Comparison of ENCODE assay signal across 20 cellular contexts in genomic region chr17:74450925-74451403, GRCh38. TPM values are rescaled to one million over a fixed set of nuclear protein-coding genes. Genes with fewer than 3 reads are reported as not detected.
DNase-seq lines count a peak whose midpoint lies in the region; ATAC-seq, FAIRE-seq and TF ChIP-seq lines count a peak whose summit lies in the region.
"Had no signal": no experiment of that assay in that cellular context is flagged by ENCODE, and none has a peak within 500 bp of the region (broad histone marks: within the 10 kb centered on the region; RNA-seq: fewer than 3 reads in every experiment).

No MANE protein-coding gene starts in this region.

- no peak for TF ChIP-seq CTCF in psoas muscle (IDR thresholded peaks at IDR 0.05)

- no peaks in the 10 kb centered on the region for H3K27me3 ChIP-seq in right cardiac atrium (ENCODE audit: control insufficient read depth, insufficient read depth)
- no peaks in the 10 kb centered on the region for H3K27me3 ChIP-seq in psoas muscle (ENCODE audit: insufficient read depth in 3 of 3, low read length in 2 of 3)

- intact Hi-C loops in Right ventricle myocardium superior (cut with DNase I) (loop anchor here (10.0 kb wide), 2 partner anchors 146 to 246 kb away; partner anchors contain the start of gene RPL38), right cardiac atrium (cut with DNase I) (loop anchor here in 2 of 4 donors (10.0 kb wide), 2 partner anchors 146 to 236 kb away; partner anchors contain the start of gene TTYH2 (in 1 of the 2)), left ventricle myocardium superior (cut with micrococcal nuclease) (no loop called here), psoas muscle (cut with DNase I) (loop anchor here in 1 of 2 donors (5.0 to 10.0 kb wide), 2 partner anchors 34 to 236 kb away; partner anchors contain the start of gene TTYH2)

- no peak overlapping the region for H3K4me3 ChIP-seq in right cardiac atrium (ENCODE audit: low read length)
- no peak overlapping the region for H3K4me3 ChIP-seq in psoas muscle
- H3K4me3 ChIP-seq: BLaER1 had no signal

- no peak for ATAC-seq in Right ventricle myocardium superior (ENCODE audit: poor library complexity)
- ATAC-seq in right cardiac atrium, result no peak
- ATAC-seq in left ventricle myocardium superior, result no peak
- ATAC-seq in psoas muscle, result no peak
- no peak for ATAC-seq in GM19035 (IDR thresholded peaks at IDR 0.05; ENCODE audit: unreplicated experiment)
- no peak for ATAC-seq in HG02571 (IDR thresholded peaks at IDR 0.05; ENCODE audit: unreplicated experiment)
- ATAC-seq: CD8-positive, alpha-beta T cell; PC-3 had no signal

- H3K27ac ChIP-seq in right cardiac atrium (ENCODE audit: low read length), result no peak overlapping the region
- H3K27ac ChIP-seq in psoas muscle, result peak overlapping the region; percentile 92
- H3K27ac ChIP-seq: BLaER1 had no signal

- 84% methylated on average over 13 of the region's 13 CpGs for WGBS in right cardiac atrium
- WGBS in psoas muscle, 3 donors, result 69 to 81% (median 71%) methylated on average over 13 of the region's 13 CpGs

- FAIRE-seq in urothelium cell line (lab: Jason Lieb, UNC), result peak; percentile 40
- FAIRE-seq: A204.1, D721Med had no signal

- peaks cover 0 to 14% of the 10 kb centered on the region in 2 donors for H3K36me3 ChIP-seq in psoas muscle (ENCODE audit: insufficient read depth in 1 of 2, low read depth in 1 of 2)
- H3K36me3 ChIP-seq: BLaER1 had no signal

- H3K4me1 ChIP-seq in right cardiac atrium (ENCODE audit: control insufficient read depth, insufficient read depth, low read length), result peaks cover 17% of the 10 kb centered on the region
- peaks cover 70% of the 10 kb centered on the region for H3K4me1 ChIP-seq in psoas muscle

- H3K9me3 ChIP-seq in right cardiac atrium (ENCODE audit: control insufficient read depth, low read length), result no peaks in the 10 kb centered on the region
- no peaks in the 10 kb centered on the region for H3K9me3 ChIP-seq in psoas muscle
- H3K9me3 ChIP-seq: BLaER1 had no signal

- DNase-seq in Right ventricle myocardium superior (peak; percentile 33), right cardiac atrium (no peak), left ventricle myocardium superior (peak; percentile 16), psoas muscle (no peak), urothelium cell line (ENCODE audit: low spot score) (no peak), D341Med (ENCODE audit: low spot score) (no peak)
- DNase-seq: CD8-positive, alpha-beta T cell; DMS79; NCI-H1092; NCI-H146; NCI-H2081; NCI-H774; PC-3 had no signal

RNA-seq across cellular contexts. Expression of gene CD300A, which starts 15.5 kb away (rescaled TPM):
- 1.7 TPM for total RNA-seq in Right ventricle myocardium superior
- 1 to 10 TPM; 4.8 to 5.7 (median 5.4) TPM for total RNA-seq in right cardiac atrium
- 2.2 TPM for polyA plus RNA-seq in right cardiac atrium
- total RNA-seq in left ventricle myocardium superior, result 1.9 TPM
- 1 to 10 TPM in 2 of 4 donors, under 1 TPM in 2; 0.54 to 2.4 (median 1.2) TPM for total RNA-seq in psoas muscle
- polyA plus RNA-seq in psoas muscle, result under 1 TPM; 0.29 to 0.69 (median 0.38) TPM
- total RNA-seq: MCF 10A, NCI-H460, PC-3 had no signal

RNA-seq across cellular contexts. Expression of gene GPRC5C, which starts 19.1 kb away (rescaled TPM):
- total RNA-seq in Right ventricle myocardium superior (30.5 TPM), right cardiac atrium (10 to 100 TPM; 27.3 to 40.8 (median 32.1) TPM), left ventricle myocardium superior (34.4 TPM), psoas muscle (100 to 1,000 TPM in 2 of 4 donors, 10 to 100 TPM in 2; 57.0 to 123 (median 97.7) TPM)
- polyA plus RNA-seq in right cardiac atrium (26.5 TPM), psoas muscle (10 to 100 TPM; 42.9 to 47.7 (median 44.8) TPM)

Comparison
In these comparisons a context has a peak if more than half of its experiments do, and no peak if none do; other contexts are left out.
1. DNase-seq: peak in Right ventricle myocardium superior (single experiment) and left ventricle myocardium superior (single experiment); none in right cardiac atrium (0 of 3), psoas muscle (0 of 2), urothelium cell line (single experiment) and D341Med (single experiment).